8 cellular contexts compared by ENCODE assay signal in the genomic region with DNA sequence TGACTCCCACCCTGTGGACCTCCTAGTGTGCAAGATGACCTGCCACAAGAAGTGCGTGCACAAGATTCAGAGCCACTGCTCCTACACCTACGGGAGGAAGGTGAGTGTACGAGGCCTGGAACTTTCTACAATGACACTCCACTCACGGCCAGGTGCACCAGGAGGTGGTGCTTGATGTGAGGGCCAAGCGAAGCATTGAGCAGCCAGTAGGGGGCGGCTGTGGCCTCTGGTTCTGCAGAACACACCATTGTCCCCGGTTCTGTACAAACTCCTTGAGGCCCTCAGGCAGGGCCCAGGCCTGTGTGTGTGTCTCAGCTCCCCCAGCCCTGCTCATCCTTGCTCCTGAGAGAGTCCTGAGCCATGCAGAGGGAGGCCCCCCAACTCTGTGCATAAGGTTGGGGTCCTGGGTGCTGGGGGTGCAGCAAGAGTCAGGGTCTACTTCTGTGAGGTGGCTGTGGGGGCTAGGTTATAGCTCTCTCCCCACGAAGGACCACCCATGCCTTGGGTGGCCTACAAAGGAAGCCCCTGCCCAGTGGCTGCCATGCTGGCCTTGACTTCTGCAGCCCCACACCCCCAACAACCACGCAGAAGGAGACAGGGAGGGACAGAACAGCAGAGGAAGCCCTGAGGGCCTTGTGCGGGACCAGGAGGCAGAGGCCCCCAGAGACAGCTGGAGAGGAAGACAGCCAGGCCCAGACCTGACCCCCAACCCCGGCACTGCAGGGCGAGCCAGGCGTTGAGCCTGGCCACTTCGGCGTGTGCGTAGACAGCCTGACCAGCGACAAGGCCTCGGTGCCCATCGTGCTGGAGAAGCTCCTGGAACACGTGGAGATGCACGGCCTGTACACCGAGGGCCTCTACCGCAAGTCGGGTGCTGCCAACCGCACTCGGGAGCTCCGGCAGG. TPM values are rescaled to one million over a fixed set of nuclear protein-coding genes. Genes with fewer than 3 reads are reported as not detected.
DNase-seq lines count a peak whose midpoint lies in the region; ATAC-seq and TF ChIP-seq lines count a peak whose summit lies in the region.

No MANE protein-coding gene starts in this region.

- H3K4me1 Mint-ChIP-seq in neural crest cell: no peaks in the 10 kb centered on the region

- no peak for ATAC-seq in GM21390 (IDR thresholded peaks at IDR 0.05; ENCODE audit: unreplicated experiment)
- ATAC-seq in GM19351 (IDR thresholded peaks at IDR 0.05; ENCODE audit: unreplicated experiment): no peak

- no peak for TF ChIP-seq POLR2A in erythroblast (IDR thresholded peaks at IDR 0.05; ENCODE audit: low read length)

- H3K27ac Mint-ChIP-seq in neural crest cell (ENCODE audit: unreplicated experiment): no peak overlapping the region

- H3K36me3 Mint-ChIP-seq in neural crest cell (ENCODE audit: low read depth): peaks cover 33% of the 10 kb centered on the region

- no peaks in the 10 kb centered on the region for H3K9me3 Mint-ChIP-seq in neural crest cell

- TF ChIP-seq CTCF in neural crest cell (conservative IDR thresholded peaks at IDR 0.05): peak; percentile 66

- peak overlapping the region; percentile 38 for H3K4me3 Mint-ChIP-seq in neural crest cell

- H3K27me3 Mint-ChIP-seq in neural crest cell (ENCODE audit: low read depth): no peaks in the 10 kb centered on the region

- DNase-seq in DMS53 (lab: John Stamatoyannopoulos, UW): peak; percentile 69
- DNase-seq in DMS53 treated with DMSO at 0.1 percent for 48 hours (lab: John Stamatoyannopoulos, UW; ENCODE audit: unreplicated experiment): no peak
- peak; percentile 3 to 53 for DNase-seq in NCI-H526 (lab: John Stamatoyannopoulos, UW)
- peak; percentile 72 for DNase-seq in activated CD8-positive, alpha-beta memory T cell treated with anti-CD3 and anti-CD28 coated beads, Interleukin-2, amount 50 U/mL, for 48 hours
- peak; percentile 77 to 85 for DNase-seq in erythroblast (lab: John Stamatoyannopoulos, UW)
- peak; percentile 34 for DNase-seq in neural crest cell (ENCODE audit: low read depth, low spot score)

RNA-seq across cellular contexts. Expression of a gene that starts 9.7 kb away (rescaled TPM):
- 15.7 and 17.6 TPM in 2 replicates for total RNA-seq in neural crest cell

RNA-seq across cellular contexts. Expression of a gene that starts 20.5 kb away (rescaled TPM):
- total RNA-seq in neural crest cell: 10.4 and 12.0 TPM in 2 replicates

RNA-seq across cellular contexts. Expression of a gene that starts 40.2 kb away (rescaled TPM):
- total RNA-seq in neural crest cell: 52.8 and 57.6 TPM in 2 replicates

RNA-seq across cellular contexts. Expression of a gene that starts 59.1 kb away (rescaled TPM):
- 0.23 and 0.57 TPM in 2 replicates for total RNA-seq in neural crest cell
